ENCODE assay signal across 27 cellular contexts in genomic region chr15:79408041-79408440, GRCh38. TPM values are rescaled to one million over a fixed set of nuclear protein-coding genes. Genes with fewer than 3 reads are reported as not detected.
DNase-seq lines count a peak whose midpoint lies in the region; ATAC-seq, FAIRE-seq and TF ChIP-seq lines count a peak whose summit lies in the region.
"Had no signal": no experiment of that assay in that cellular context is flagged by ENCODE, and none has a peak within 500 bp of the region (broad histone marks: within the 10 kb centered on the region; RNA-seq: fewer than 3 reads in every experiment).

No MANE protein-coding gene starts in this region.

- no peak overlapping the region for H3K18ac ChIP-seq in H1 (ENCODE audit: extremely low read depth, low read length)

- H3K79me2 ChIP-seq in H1 (ENCODE audit: control insufficient read depth in 1 of 2, insufficient read depth in 2 of 2, low read length in 2 of 2): no peaks in the 10 kb centered on the region

- 77% methylated on average over 5 of the region's 5 CpGs; no CpG with 5 or more reads in 1 of the 2 experiments for WGBS in H1 (ENCODE audit: extremely low coverage in 1 of 2, insufficient coverage in 1 of 2, insufficient read length in 1 of 2, insufficient replicate concordance in 2 of 2, low coverage in 1 of 2, low lambda C conversion rate in 2 of 2, missing lambda C conversion rate in 1 of 2), 2 experiments

- H4K91ac ChIP-seq in H1 (replicated peaks; ENCODE audit: insufficient read length, low read length): no peak overlapping the region

- no peaks in the 10 kb centered on the region for H3K23me2 ChIP-seq in H1 (ENCODE audit: low read depth, low read length)

- POLR2A ChIA-PET in H1 (lab: Charles Lee; ENCODE audit: partially characterized antibody): no interaction called here

- no peak overlapping the region for H3K56ac ChIP-seq in H1 (replicated peaks; ENCODE audit: insufficient read length, low read depth, low read length)

- H3K23ac ChIP-seq in H1 (ENCODE audit: insufficient read length): no peak overlapping the region

- TF ChIP-seq EP300 in H1 (IDR thresholded peaks at IDR 0.05; ENCODE audit: borderline replicate concordance in 1 of 2, low read depth in 2 of 2, low read length in 2 of 2): no peak

- H3K9me3 ChIP-seq in H1 (ENCODE audit: insufficient read depth in 2 of 2, low read depth in 1 of 2, low read length in 1 of 2): no peaks in the 10 kb centered on the region
- H3K9me3 ChIP-seq: left ventricle myocardium inferior, vagina had no signal

- no peak overlapping the region for H2BK20ac ChIP-seq in H1 (ENCODE audit: low read length)

- TF ChIP-seq CTCF in AG10803 (conservative IDR thresholded peaks at IDR 0.05; ENCODE audit: low read length) (no peak), NB4 (IDR thresholded peaks at IDR 0.05; ENCODE audit: low read depth, low read length) (no peak), H1 (IDR thresholded peaks at IDR 0.05; ENCODE audit: control extremely low read depth in 1 of 3, insufficient read depth in 1 of 3, low read depth in 1 of 3, low read length in 3 of 3) (no peak)

- no peak overlapping the region for H3K4me2 ChIP-seq in H1 (ENCODE audit: insufficient read depth in 1 of 2, low read depth in 2 of 2, low read length in 2 of 2)

- H3K9ac ChIP-seq in H1 (replicated peaks in 1 of 4; ENCODE audit: extremely low read depth in 1 of 4, low read depth in 3 of 4, low read length in 3 of 4): no peak overlapping the region

- no peaks in the 10 kb centered on the region for H4K20me1 ChIP-seq in H1 (replicated peaks in 1 of 2; ENCODE audit: control insufficient read depth in 1 of 2, insufficient read depth in 2 of 2, low read length in 2 of 2)

- H2BK15ac ChIP-seq in H1 (ENCODE audit: low read length): no peak overlapping the region

- TF ChIP-seq POLR2A in NB4 (IDR thresholded peaks at IDR 0.05; ENCODE audit: extremely low read depth, insufficient read length) (no peak), H1 (IDR thresholded peaks at IDR 0.05; ENCODE audit: control extremely low read depth in 1 of 2, low read depth in 2 of 2, low read length in 2 of 2) (no peak)

- no peaks in the 10 kb centered on the region for H3K79me1 ChIP-seq in H1 (ENCODE audit: low read depth, low read length)

- CTCF ChIA-PET in H1 (lab: Charles Lee; ENCODE audit: partially characterized antibody): interaction anchor here (1.1 to 1.6 kb wide), 2 partner anchors 23 to 188 kb away, joined by 3 to 4 read pairs; no protein-coding TSS in a partner anchor

- no peak overlapping the region for H3K27ac ChIP-seq in H1 (ENCODE audit: low read depth, low read length)
- H3K27ac ChIP-seq: epithelial cell of prostate, left ventricle myocardium inferior, skin epidermis, vagina had no signal

- H3K36me3 ChIP-seq in H1 (ENCODE audit: control insufficient read depth in 2 of 4, insufficient read depth in 4 of 4, low read length in 3 of 4): no peaks in the 10 kb centered on the region
- H3K36me3 ChIP-seq: left ventricle myocardium inferior, vagina had no signal

- peaks cover 0 to 6% (median 4%) of the 10 kb centered on the region in 4 experiments; a peak in 3 of 7 replicates for H3K4me1 ChIP-seq in H1 (replicated peaks in 1 of 4; ENCODE audit: control insufficient read depth in 3 of 4, insufficient read depth in 4 of 4, low read length in 3 of 4)
- H3K4me1 ChIP-seq: left ventricle myocardium inferior, vagina had no signal

- no peak overlapping the region for H4K5ac ChIP-seq in H1 (ENCODE audit: insufficient read length, low read depth, low read length)

- intact Hi-C loops in left colon (cut with DNase I, micrococcal nuclease): no loop called here

- H2BK12ac ChIP-seq in H1 (ENCODE audit: low read depth, low read length): no peak overlapping the region

- 0 out of 2 replicates have a peak overlapping the region, but pooled peaks have one; percentile 19 for H2AK5ac ChIP-seq in H1 (ENCODE audit: low read depth, low read length)

- no peaks in the 10 kb centered on the region for H3K27me3 ChIP-seq in H1 (replicated peaks in 1 of 4; ENCODE audit: control insufficient read depth in 3 of 4, extremely low read depth in 1 of 4, insufficient read depth in 3 of 4, low read length in 3 of 4)
- H3K27me3 ChIP-seq: vagina had no signal

- no peak for TF ChIP-seq RAD21 in H1 (IDR thresholded peaks at IDR 0.05 in 1 of 2, conservative IDR thresholded peaks at IDR 0.05 in 1 of 2; ENCODE audit: low read depth in 2 of 2, low read length in 2 of 2)

- no peak overlapping the region for H3K4me3 ChIP-seq in AG10803 (ENCODE audit: low read length)
- H3K4me3 ChIP-seq in NB4 (ENCODE audit: low read depth, low read length): no peak overlapping the region
- H3K4me3 ChIP-seq in H1 (ENCODE audit: extremely low read depth in 1 of 4, insufficient read depth in 2 of 4, low read depth in 3 of 4, low read length in 4 of 4): no peak overlapping the region
- H3K4me3 ChIP-seq: left ventricle myocardium inferior, skin epidermis, vagina had no signal

- FAIRE-seq in H1 (lab: Jason Lieb, UNC): no peak

- ATAC-seq in left colon (peak; percentile 77), GM18907 (IDR thresholded peaks at IDR 0.05; ENCODE audit: unreplicated experiment) (no peak), GM18873 (IDR thresholded peaks at IDR 0.05; ENCODE audit: low FRiP score, unreplicated experiment) (no peak), GM21381 (IDR thresholded peaks at IDR 0.05; ENCODE audit: unreplicated experiment) (no peak), GM19452 (IDR thresholded peaks at IDR 0.05; ENCODE audit: unreplicated experiment) (no peak)
- ATAC-seq: naive thymus-derived CD8-positive, alpha-beta T cell; WTC11 had no signal

- H3K4ac ChIP-seq in H1 (replicated peaks; ENCODE audit: insufficient read length, low read depth, low read length): no peak overlapping the region

- H4K8ac ChIP-seq in H1 (ENCODE audit: extremely low read depth, insufficient read depth, low read length): no peak overlapping the region

- H3K14ac ChIP-seq in H1 (ENCODE audit: insufficient read length): no peak overlapping the region

- no peak overlapping the region for H2BK5ac ChIP-seq in H1 (ENCODE audit: low read depth, low read length)

- no peak overlapping the region for H2BK120ac ChIP-seq in H1 (replicated peaks; ENCODE audit: low read depth, low read length)

- DNase-seq in AG10803 (ENCODE audit: low read depth): peak; percentile 13
- DNase-seq in NB4 (ENCODE audit: low read depth): peak; percentile 33
- no peak for DNase-seq in H1 (ENCODE audit: low read depth in 1 of 2, low spot score in 2 of 2)
- no peak for DNase-seq in left colon
- DNase-seq: activated naive CD4-positive, alpha-beta T cell treated with Interleukin-2 at 50 U/mL for 16 hours; CD4-positive, alpha-beta memory T cell; DMS 273 treated with DMSO at 0.1 percent for 48 hours; effector CD4-positive, alpha-beta T cell; left ventricle myocardium inferior; midbrain; naive thymus-derived CD8-positive, alpha-beta T cell; NCI-H1092 treated with DMSO at 0.1 percent for 48 hours; NCI-H187 treated with DMSO at 0.1 percent for 48 hours; NCI-H2171 treated with DMSO at 0.1 percent for 48 hours; NCI-H524; NK-92 treated with Interleukin-12 subunit alpha and Interleukin-12 subunit beta, amount 100 ng/mL, for 24 hours; SIG-M5; SW 1271; T1000 had no signal

- H2AFZ ChIP-seq in H1 (ENCODE audit: low read length): no peak overlapping the region

TF ChIP-seq in H1, 55 proteins besides CTCF, POLR2A, EP300 and RAD21:
- TF ChIP-seq JUN (IDR thresholded peaks at IDR 0.05; ENCODE audit: low read depth, low read length) (no peak), NRF1 (IDR thresholded peaks at IDR 0.05; ENCODE audit: low read depth, low read length) (no peak), CREB1 (IDR thresholded peaks at IDR 0.05) (no peak), SP2 (IDR thresholded peaks at IDR 0.05; ENCODE audit: low read length) (no peak), CEBPB (IDR thresholded peaks at IDR 0.05; ENCODE audit: low read depth, low read length) (no peak), CHD2 (IDR thresholded peaks at IDR 0.05; ENCODE audit: low read length) (no peak), RBBP5 (IDR thresholded peaks at IDR 0.05; ENCODE audit: borderline replicate concordance, low read depth, low read length) (no peak), KDM1A (IDR thresholded peaks at IDR 0.05; ENCODE audit: borderline replicate concordance, low read length) (no peak), E2F6 (IDR thresholded peaks at IDR 0.05) (no peak)

RNA-seq across cellular contexts. Expression of gene MINAR1, which starts 24.1 kb away (rescaled TPM):
- 0.59 and 0.67 TPM in 2 replicates for total RNA-seq in H1 (2021; fragmentation: NEBNext Ultra II Directional; extraction: Animal tissue kit (Norgen Biotek cat#: 25700))
- polyA plus RNA-seq in H1 (2011; rRNA removed): 0.17 and 0.19 TPM in 2 replicates
- polyA plus RNA-seq in H1 (2011; cell fraction: cytosol; rRNA removed): 0.25 TPM
- 0.50 TPM for polyA plus RNA-seq in H1 (2011; cell fraction: nucleus; rRNA removed)
- 0.25 to 0.47 TPM (median 0.33 TPM) in 4 replicates for polyA plus RNA-seq in H1 (2012, experiment 1 of 2)
- polyA plus RNA-seq in H1 (2012, experiment 2 of 2): 0.03 TPM
- polyA plus RNA-seq in H1 (2013, experiment 1 of 2): 0.34 TPM
- 0.42 TPM for polyA plus RNA-seq in H1 (2013, experiment 2 of 2)
- 0.63 and 0.88 TPM in 2 replicates for polyA minus RNA-seq in H1 (2011; rRNA and poly(A)+ RNA removed)
- polyA minus RNA-seq in H1 (2011; cell fraction: cytosol; rRNA and poly(A)+ RNA removed): 0.44 TPM
- 1.2 TPM for polyA minus RNA-seq in H1 (2011; cell fraction: nucleus; rRNA and poly(A)+ RNA removed)
- under 1 TPM; 0.28 to 0.43 TPM for total RNA-seq in left colon

Comparison
In these comparisons a context has a peak if more than half of its experiments do, and no peak if none do; other contexts are left out.
1. DNase-seq: peak in AG10803 (single experiment) and NB4 (single experiment); none in H1 (0 of 2) and left colon (0 of 2).